ENCODE assay signal across 30 cellular contexts in the genomic region with DNA sequence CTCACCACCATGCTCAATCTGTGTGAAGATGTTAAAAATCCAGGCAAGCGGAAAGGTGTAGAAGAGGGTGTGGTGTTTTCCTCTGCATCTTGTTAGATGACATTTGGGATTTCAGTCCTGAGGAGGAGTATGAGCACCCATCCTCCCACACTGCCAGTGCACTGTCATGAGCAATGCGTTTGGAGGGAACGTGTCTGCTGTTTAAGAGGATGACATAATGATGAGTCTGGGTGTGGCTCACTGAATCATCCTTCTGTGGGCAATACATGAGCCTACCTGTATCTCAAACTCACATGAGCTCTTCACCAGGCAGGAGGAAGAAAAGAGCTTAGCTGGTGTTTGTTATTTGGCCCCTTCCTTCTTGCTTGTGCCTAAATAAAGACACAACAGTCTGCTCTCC.
A peak's percentile ranks its signal among the peaks of the same experiment; 100 is the strongest.
DNase-seq lines count a peak whose midpoint lies in the region; ATAC-seq, FAIRE-seq and TF ChIP-seq lines count a peak whose summit lies in the region.
"Had no signal": no experiment of that assay in that cellular context is flagged by ENCODE, and none has a peak within 500 bp of the region (broad histone marks: within the 10 kb centered on the region; RNA-seq: fewer than 3 reads in every experiment).

No MANE protein-coding gene starts in this region.

- H3K4me2 ChIP-seq in neural progenitor cell: no peak overlapping the region

- H2AFZ ChIP-seq in neural progenitor cell (replicated peaks): peak overlapping the region; percentile 72

- H3K9me3 ChIP-seq in neural progenitor cell (ENCODE audit: low read depth): no peaks in the 10 kb centered on the region
- H3K9me3 ChIP-seq: BE2C, neutrophil, prostate gland had no signal

- H3K4me3 Mint-ChIP-seq in activated T-helper 17 cell treated with anti-CD3 and anti-CD28 coated beads, Interleukin-2, amount 50 U/mL, for 72 hours: no peak overlapping the region
- no peak overlapping the region for H3K4me3 Mint-ChIP-seq in neural progenitor cell
- H3K4me3 Mint-ChIP-seq in activated CD8-positive, alpha-beta T cell treated with anti-CD3 and anti-CD28 coated beads, Interleukin-2, amount 10 ng/mL, durations not matched to agents 7 days and 5 days: no peak overlapping the region
- H3K4me3 Mint-ChIP-seq: activated CD4-positive, alpha-beta T cell treated with anti-CD3 and anti-CD28 coated beads, Interleukin-2, amount 10 ng/mL, durations not matched to agents 7 days and 5 days; activated naive CD8-positive, alpha-beta T cell; memory B cell had no signal

- no peaks in the 10 kb centered on the region for H3K4me1 Mint-ChIP-seq in activated T-helper 17 cell treated with anti-CD3 and anti-CD28 coated beads, Interleukin-2, amount 50 U/mL, for 72 hours
- no peaks in the 10 kb centered on the region for H3K4me1 Mint-ChIP-seq in neural progenitor cell
- no peaks in the 10 kb centered on the region for H3K4me1 Mint-ChIP-seq in activated CD8-positive, alpha-beta T cell treated with anti-CD3 and anti-CD28 coated beads, Interleukin-2, amount 10 ng/mL, durations not matched to agents 7 days and 5 days (ENCODE audit: low read depth)
- H3K4me1 Mint-ChIP-seq: activated CD4-positive, alpha-beta T cell treated with anti-CD3 and anti-CD28 coated beads, Interleukin-2, amount 10 ng/mL, durations not matched to agents 7 days and 5 days; memory B cell had no signal

- no peaks in the 10 kb centered on the region for H3K4me1 ChIP-seq in neural progenitor cell
- H3K4me1 ChIP-seq: ascending aorta, BE2C, heart left ventricle, prostate gland, upper lobe of left lung had no signal

- H3K27ac ChIP-seq in neural progenitor cell: no peak overlapping the region
- H3K27ac ChIP-seq: ascending aorta, dorsolateral prefrontal cortex, heart left ventricle, neutrophil, prostate gland, SK-N-MC, upper lobe of left lung had no signal

- CTCF ChIA-PET in activated CD8-positive, alpha-beta T cell treated with anti-CD3 and anti-CD28 coated beads, Interleukin-2, amount 10 ng/mL, durations not matched to agents 7 days and 5 days (lab: Charles Lee): no interaction called here

- FAIRE-seq in HTR-8/SVneo (lab: Jason Lieb, UNC): peak; percentile 55
- FAIRE-seq: A204.1, GM12878, H54 had no signal

- no peaks in the 10 kb centered on the region for H3K79me2 ChIP-seq in neural progenitor cell (ENCODE audit: low read depth)

- no peak for TF ChIP-seq CTCF in neural progenitor cell (IDR thresholded peaks at IDR 0.05)

- H3K27me3 Mint-ChIP-seq in activated T-helper 17 cell treated with anti-CD3 and anti-CD28 coated beads, Interleukin-2, amount 50 U/mL, for 72 hours: no peaks in the 10 kb centered on the region
- no peaks in the 10 kb centered on the region for H3K27me3 Mint-ChIP-seq in neural progenitor cell (ENCODE audit: insufficient read depth, low read depth)
- no peaks in the 10 kb centered on the region for H3K27me3 Mint-ChIP-seq in activated CD8-positive, alpha-beta T cell treated with anti-CD3 and anti-CD28 coated beads, Interleukin-2, amount 10 ng/mL, durations not matched to agents 7 days and 5 days (ENCODE audit: low read depth)
- H3K27me3 Mint-ChIP-seq: activated CD4-positive, alpha-beta T cell treated with anti-CD3 and anti-CD28 coated beads, Interleukin-2, amount 10 ng/mL, durations not matched to agents 7 days and 5 days; activated naive CD8-positive, alpha-beta T cell had no signal

- no peak overlapping the region for H3K27ac Mint-ChIP-seq in activated T-helper 17 cell treated with anti-CD3 and anti-CD28 coated beads, Interleukin-2, amount 50 U/mL, for 72 hours
- no peak overlapping the region for H3K27ac Mint-ChIP-seq in neural progenitor cell
- no peak overlapping the region for H3K27ac Mint-ChIP-seq in activated CD8-positive, alpha-beta T cell treated with anti-CD3 and anti-CD28 coated beads, Interleukin-2, amount 10 ng/mL, durations not matched to agents 7 days and 5 days
- H3K27ac Mint-ChIP-seq: activated CD4-positive, alpha-beta T cell treated with anti-CD3 and anti-CD28 coated beads, Interleukin-2, amount 10 ng/mL, durations not matched to agents 7 days and 5 days; activated naive CD8-positive, alpha-beta T cell; activated T-helper 2 cell treated with anti-CD3 and anti-CD28 coated beads, Interferon-gamma antibody, Interleukin-2, Interleukin-4, amounts not matched to agents 10 μg/mL and 5 μg/mL and 100 μg/mL, durations not matched to agents 14 hours and 24 hours and 36 hours; memory B cell had no signal

- H3K27me3 ChIP-seq in neural progenitor cell: no peaks in the 10 kb centered on the region
- H3K27me3 ChIP-seq: ascending aorta, BE2C, neutrophil, upper lobe of left lung had no signal

- no peaks in the 10 kb centered on the region for H3K9me3 Mint-ChIP-seq in activated T-helper 17 cell treated with anti-CD3 and anti-CD28 coated beads, Interleukin-2, amount 50 U/mL, for 72 hours
- H3K9me3 Mint-ChIP-seq in neural progenitor cell: peaks cover 3% of the 10 kb centered on the region
- H3K9me3 Mint-ChIP-seq in activated CD8-positive, alpha-beta T cell treated with anti-CD3 and anti-CD28 coated beads, Interleukin-2, amount 10 ng/mL, durations not matched to agents 7 days and 5 days (ENCODE audit: insufficient read depth): no peaks in the 10 kb centered on the region
- H3K9me3 Mint-ChIP-seq: activated CD4-positive, alpha-beta T cell treated with anti-CD3 and anti-CD28 coated beads, Interleukin-2, amount 10 ng/mL, durations not matched to agents 7 days and 5 days; activated T-helper 2 cell treated with anti-CD3 and anti-CD28 coated beads, Interferon-gamma antibody, Interleukin-2, Interleukin-4, amounts not matched to agents 10 μg/mL and 5 μg/mL and 100 μg/mL, durations not matched to agents 14 hours and 24 hours and 36 hours had no signal

- H4K20me1 ChIP-seq in neural progenitor cell (ENCODE audit: low read depth): no peaks in the 10 kb centered on the region

- H3K9ac ChIP-seq in neural progenitor cell: no peak overlapping the region

- H3F3A ChIP-seq in neural progenitor cell (ENCODE audit: low read depth): no peaks in the 10 kb centered on the region

- H3K36me3 ChIP-seq in neural progenitor cell: no peaks in the 10 kb centered on the region
- H3K36me3 ChIP-seq: ascending aorta, BE2C, heart left ventricle, neutrophil, prostate gland, upper lobe of left lung had no signal

- POLR2A ChIA-PET in activated CD8-positive, alpha-beta T cell treated with anti-CD3 and anti-CD28 coated beads, Interleukin-2, amount 10 ng/mL, durations not matched to agents 7 days and 5 days (lab: Charles Lee): no interaction called here

- no peak for DNase-seq in activated CD4-positive, CD25-positive, alpha-beta regulatory T cell treated with anti-CD3 and anti-CD28 coated beads, Interleukin-2, amount 50 U/mL, for 72 hours
- DNase-seq in HTR-8/SVneo (ENCODE audit: insufficient read length, low spot score) (no peak), neural progenitor cell (ENCODE audit: low spot score) (no peak), middle frontal gyrus (ENCODE audit: extremely low spot score, low spot score) (no peak)
- no peak for DNase-seq in activated CD8-positive, alpha-beta T cell treated with anti-CD3 and anti-CD28 coated beads, Interleukin-2, amount 10 ng/mL, durations not matched to agents 7 days and 5 days
- DNase-seq: activated CD4-positive, alpha-beta T cell treated with anti-CD3 and anti-CD28 coated beads, Interleukin-2, amount 10 ng/mL, durations not matched to agents 7 days and 5 days; BE2C; cerebellar nuclear complex; DMS79 treated with DMSO at 0.1 percent for 48 hours; dorsolateral prefrontal cortex; heart left ventricle; left cardiac atrium; NCI-H1092; NCI-H2029 treated with DMSO at 0.1 percent for 48 hours; T-helper 2 cell; upper lobe of left lung had no signal

- peak; percentile 68 to 76 for ATAC-seq in activated CD4-positive, CD25-positive, alpha-beta regulatory T cell treated with anti-CD3 and anti-CD28 coated beads, Interleukin-2, amount 50 U/mL, for 24 hours
- peak; percentile 87 for ATAC-seq in activated T-helper 17 cell treated with anti-CD3 and anti-CD28 coated beads, Interleukin-2, amount 50 U/mL, for 72 hours (replicated peaks)
- ATAC-seq in activated CD8-positive, alpha-beta T cell treated with anti-CD3 and anti-CD28 coated beads, Interleukin-2, amount 10 ng/mL, durations not matched to agents 7 days and 5 days: no peak
- ATAC-seq in GM21529 (IDR thresholded peaks at IDR 0.05; ENCODE audit: unreplicated experiment): no peak
- ATAC-seq: GM12878, heart left ventricle, left cardiac atrium, Panc1 had no signal

- no peaks in the 10 kb centered on the region for H3K36me3 Mint-ChIP-seq in activated T-helper 17 cell treated with anti-CD3 and anti-CD28 coated beads, Interleukin-2, amount 50 U/mL, for 72 hours (ENCODE audit: low read depth)
- no peaks in the 10 kb centered on the region for H3K36me3 Mint-ChIP-seq in neural progenitor cell
- H3K36me3 Mint-ChIP-seq in activated CD8-positive, alpha-beta T cell treated with anti-CD3 and anti-CD28 coated beads, Interleukin-2, amount 10 ng/mL, durations not matched to agents 7 days and 5 days (ENCODE audit: low read depth): no peaks in the 10 kb centered on the region
- H3K36me3 Mint-ChIP-seq: activated naive CD8-positive, alpha-beta T cell; memory B cell had no signal

- H3K4me3 ChIP-seq in neural progenitor cell: no peak overlapping the region
- H3K4me3 ChIP-seq: ascending aorta, dorsolateral prefrontal cortex, GM12878, heart left ventricle, prostate gland, SK-N-MC, upper lobe of left lung had no signal

Comparison
In these comparisons a context has a peak if more than half of its experiments do, and no peak if none do; other contexts are left out.
1. ATAC-seq: peak in activated CD4-positive, CD25-positive, alpha-beta regulatory T cell treated with anti-CD3 and anti-CD28 coated beads, Interleukin-2, amount 50 U/mL, for 24 hours (2 of 2) and activated T-helper 17 cell treated with anti-CD3 and anti-CD28 coated beads, Interleukin-2, amount 50 U/mL, for 72 hours (single experiment); none in activated CD8-positive, alpha-beta T cell treated with anti-CD3 and anti-CD28 coated beads, Interleukin-2, amount 10 ng/mL, durations not matched to agents 7 days and 5 days (single experiment) and GM21529 (single experiment).